Comparison of ENCODE assay signal across 17 cellular contexts in the genomic region with DNA sequence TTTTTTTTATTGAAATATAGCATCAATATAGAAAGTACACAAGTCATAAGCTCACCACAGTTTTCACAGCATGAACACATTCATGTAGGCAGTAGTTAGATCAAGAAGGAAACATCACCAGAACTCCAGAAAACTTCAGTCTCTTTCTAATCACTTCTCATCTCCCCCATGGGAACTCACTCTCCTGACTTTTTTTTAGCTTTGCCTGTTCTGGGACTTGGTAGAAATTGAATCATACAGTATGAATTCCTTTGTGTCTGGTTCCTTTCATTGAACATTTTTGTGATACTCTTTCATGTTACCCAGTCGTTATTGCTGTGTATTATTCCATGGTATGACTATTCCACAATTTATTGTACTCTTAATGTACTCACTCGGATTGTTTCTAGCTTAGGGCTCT.
DNase-seq lines count a peak whose midpoint lies in the region; ATAC-seq and TF ChIP-seq lines count a peak whose summit lies in the region.
"Had no signal": no experiment of that assay in that cellular context is flagged by ENCODE, and none has a peak within 500 bp of the region (broad histone marks: within the 10 kb centered on the region; RNA-seq: fewer than 3 reads in every experiment).

No MANE protein-coding gene starts in this region.

- no TSS peak for BruUV-seq in PC-3 (replicated peaks; lab: Mats Ljungman, UMichigan)

- H3K4me1 ChIP-seq in PC-3 (ENCODE audit: insufficient read depth, low read length), result peaks cover 17% of the 10 kb centered on the region
- H3K4me1 ChIP-seq in esophagus squamous epithelium, result peaks cover 0 to 12% (median 0%) of the 10 kb centered on the region in 3 donors

- no peak overlapping the region for H2AFZ ChIP-seq in PC-3 (ENCODE audit: low read length)

- H3K36me3 ChIP-seq in PC-3 (ENCODE audit: low read depth, low read length) (no peaks in the 10 kb centered on the region), esophagus squamous epithelium (peaks cover 0 to 13% (median 0%) of the 10 kb centered on the region in 3 donors)
- H3K36me3 ChIP-seq: WERI-Rb-1 had no signal

- H3K27me3 ChIP-seq in PC-3 (ENCODE audit: low read length) (no peaks in the 10 kb centered on the region), dorsolateral prefrontal cortex (no peaks in the 10 kb centered on the region), esophagus squamous epithelium (no peaks in the 10 kb centered on the region)
- H3K27me3 ChIP-seq: tibial artery had no signal

- WGBS in esophagus squamous epithelium, 2 donors, result 57 to 79% methylated on average over 2 of the region's 2 CpGs

- no peak overlapping the region for H3K9ac ChIP-seq in PC-3 (ENCODE audit: low read length)

- no peaks in the 10 kb centered on the region for H3K9me2 ChIP-seq in PC-3 (replicated peaks; ENCODE audit: low read length)

- intact Hi-C loops in PC-3 (cut with micrococcal nuclease), result loop anchor here (10.0 kb wide), 2 partner anchors 578 to 618 kb away; no protein-coding TSS in a partner anchor
- intact Hi-C loops in dorsolateral prefrontal cortex (cut with DNase I), result loop anchor here in 1 of 2 donors (5.0 kb wide), 1 partner anchor 261 kb away; no protein-coding TSS in a partner anchor
- intact Hi-C loops in esophagus squamous epithelium (cut with DNase I), result no loop called here

- H3K9me3 ChIP-seq in PC-3 (ENCODE audit: low read length) (no peaks in the 10 kb centered on the region), esophagus squamous epithelium (no peaks in the 10 kb centered on the region)
- H3K9me3 ChIP-seq: tibial artery had no signal

- H3K4me2 ChIP-seq in PC-3 (ENCODE audit: low read length), result peak overlapping the region; percentile 41

- peaks cover 28% of the 10 kb centered on the region for H3K4me1 Mint-ChIP-seq in neural crest cell
- no peaks in the 10 kb centered on the region for H3K4me1 Mint-ChIP-seq in activated naive CD8-positive, alpha-beta T cell treated with anti-CD3 and anti-CD28 coated beads for 36 hours

- DNase-seq in AG10803 (ENCODE audit: low read depth) (peak; percentile 32), PC-3 (no peak), dorsolateral prefrontal cortex (no peak), neural crest cell (ENCODE audit: low read depth, low spot score) (no peak), middle frontal gyrus (ENCODE audit: extremely low spot score, low spot score) (no peak), esophagus squamous epithelium (lab: John Stamatoyannopoulos, UW) (no peak), COR-L47 (lab: John Stamatoyannopoulos, UW) (no peak)
- no peak for DNase-seq in activated naive CD8-positive, alpha-beta T cell treated with anti-CD3 and anti-CD28 coated beads for 36 hours
- DNase-seq: activated naive CD4-positive, alpha-beta T cell treated with Interleukin-2 at 50 U/mL for 16 hours; MM.1S; naive thymus-derived CD8-positive, alpha-beta T cell; NCI-H1930; NCI-H524; right cardiac atrium; stimulated activated CD4-positive, alpha-beta T cell treated with anti-CD3 and anti-CD28 coated beads, Interleukin-4, amount 100 ng/mL, for 1 hour; tibial artery; WERI-Rb-1 had no signal

- H3K79me2 ChIP-seq in PC-3 (ENCODE audit: low read length), result no peaks in the 10 kb centered on the region

- H4K20me1 ChIP-seq in PC-3 (ENCODE audit: low read length), result no peaks in the 10 kb centered on the region

- no peak for TF ChIP-seq POLR2A in esophagus squamous epithelium (IDR thresholded peaks at IDR 0.05)

- POLR2A ChIA-PET in PC-3 (lab: Charles Lee; ENCODE audit: unreplicated experiment), result no interaction called here

- H3K27ac ChIP-seq in PC-3 (ENCODE audit: low read length) (no peak overlapping the region), dorsolateral prefrontal cortex (peak overlapping the region in 33 of 59 donors; percentile 3 to 71 (median 28)), esophagus squamous epithelium (no peak overlapping the region)
- H3K27ac ChIP-seq: tibial artery, WERI-Rb-1 had no signal

- peaks cover 2% of the 10 kb centered on the region for H3K9me3 Mint-ChIP-seq in neural crest cell
- no peaks in the 10 kb centered on the region for H3K9me3 Mint-ChIP-seq in activated naive CD8-positive, alpha-beta T cell treated with anti-CD3 and anti-CD28 coated beads for 36 hours
- H3K9me3 Mint-ChIP-seq: naive thymus-derived CD8-positive, alpha-beta T cell had no signal

- peak overlapping the region; percentile 1 for H3K27ac Mint-ChIP-seq in neural crest cell (ENCODE audit: unreplicated experiment)
- no peak overlapping the region for H3K27ac Mint-ChIP-seq in activated naive CD8-positive, alpha-beta T cell treated with anti-CD3 and anti-CD28 coated beads for 36 hours
- H3K27ac Mint-ChIP-seq: naive thymus-derived CD8-positive, alpha-beta T cell had no signal

- no peaks in the 10 kb centered on the region for H3K36me3 Mint-ChIP-seq in neural crest cell (ENCODE audit: low read depth)
- peaks cover 18% of the 10 kb centered on the region for H3K36me3 Mint-ChIP-seq in activated naive CD8-positive, alpha-beta T cell treated with anti-CD3 and anti-CD28 coated beads for 36 hours

- no peaks in the 10 kb centered on the region for H3F3A ChIP-seq in PC-3 (ENCODE audit: low read length, unreplicated experiment)

- H3K4me3 ChIP-seq in AG10803 (ENCODE audit: low read length) (no peak overlapping the region), PC-3 (ENCODE audit: low read length) (no peak overlapping the region), dorsolateral prefrontal cortex (no peak overlapping the region), esophagus squamous epithelium (no peak overlapping the region)
- H3K4me3 ChIP-seq: tibial artery had no signal

- no peak for ATAC-seq in PC-3
- ATAC-seq: naive thymus-derived CD8-positive, alpha-beta T cell had no signal

- no peak overlapping the region for H3K4me3 Mint-ChIP-seq in neural crest cell
- no peak overlapping the region for H3K4me3 Mint-ChIP-seq in activated naive CD8-positive, alpha-beta T cell treated with anti-CD3 and anti-CD28 coated beads for 36 hours
- H3K4me3 Mint-ChIP-seq: naive thymus-derived CD8-positive, alpha-beta T cell had no signal

- CTCF ChIA-PET in PC-3 (lab: Charles Lee), result no interaction called here

- TF ChIP-seq CTCF in AG10803 (conservative IDR thresholded peaks at IDR 0.05; ENCODE audit: low read length) (no peak), PC-3 (conservative IDR thresholded peaks at IDR 0.05; ENCODE audit: low read depth, low read length) (no peak), dorsolateral prefrontal cortex (IDR thresholded peaks at IDR 0.05 in 54 of 56, conservative IDR thresholded peaks at IDR 0.05 in 2 of 56; ENCODE audit: low read depth in 1 of 56, partially characterized antibody in 56 of 56) (peak in 1 of 56 donors; percentile 4), neural crest cell (conservative IDR thresholded peaks at IDR 0.05) (no peak), esophagus squamous epithelium (IDR thresholded peaks at IDR 0.05) (no peak)

- H3K27me3 Mint-ChIP-seq in neural crest cell (ENCODE audit: low read depth), result no peaks in the 10 kb centered on the region
- H3K27me3 Mint-ChIP-seq in activated naive CD8-positive, alpha-beta T cell treated with anti-CD3 and anti-CD28 coated beads for 36 hours, result no peaks in the 10 kb centered on the region
- H3K27me3 Mint-ChIP-seq: naive thymus-derived CD8-positive, alpha-beta T cell had no signal

Comparison
In these comparisons a context has a peak if more than half of its experiments do, and no peak if none do; other contexts are left out.
1. H3K27ac ChIP-seq: peak in dorsolateral prefrontal cortex (33 of 59); none in PC-3 (single experiment) and esophagus squamous epithelium (0 of 4).